1 cellular context compared by ENCODE assay signal in genomic region chr14:75278422-75279152, GRCh38.
TF ChIP-seq lines count a peak whose summit lies in the region.

Gene FOS, plus strand, starts transcription at chr14:75278828. Its CDS starts 155 bp downstream, at chr14:75278983.

TF ChIP-seq in HepG2, 621 proteins besides CTCF, POLR2A, EP300 and RAD21 (continued from another document and continues in another):
- TF ChIP-seq ZNF124 (CRISPR knock-in tag; IDR thresholded peaks at IDR 0.05) (no peak), ELF3 (CRISPR knock-in tag; IDR thresholded peaks at IDR 0.05) (no peak), HOXA7 (CRISPR knock-in tag; IDR thresholded peaks at IDR 0.05) (no peak), BRF2 (CRISPR knock-in tag; IDR thresholded peaks at IDR 0.05) (no peak), ZNF484 (CRISPR knock-in tag; IDR thresholded peaks at IDR 0.05; ENCODE audit: borderline replicate concordance, low read depth) (no peak), ZFP41 (CRISPR knock-in tag; IDR thresholded peaks at IDR 0.05; ENCODE audit: borderline replicate concordance) (peak; percentile 76; the same call in 1 of the 2 replicates), DMAP1 (CRISPR knock-in tag; IDR thresholded peaks at IDR 0.05) (no peak), SATB2 (CRISPR knock-in tag; IDR thresholded peaks at IDR 0.05) (0 out of 2 replicates have a peak, but pooled peaks have one; percentile 29), ZNF761 (CRISPR knock-in tag; conservative IDR thresholded peaks at IDR 0.05) (no peak), FOSL2 (CRISPR knock-in tag; IDR thresholded peaks at IDR 0.05) (peak; percentile 31), KDM6A (CRISPR knock-in tag; IDR thresholded peaks at IDR 0.05; ENCODE audit: low read depth) (no peak), CREM (IDR thresholded peaks at IDR 0.05) (peak; percentile 89), CREM (CRISPR knock-in tag; IDR thresholded peaks at IDR 0.05) (no peak), ZNF20 (CRISPR knock-in tag; IDR thresholded peaks at IDR 0.05) (no peak), MATR3 (CRISPR knock-in tag; IDR thresholded peaks at IDR 0.05) (no peak), CENPX (CRISPR knock-in tag; IDR thresholded peaks at IDR 0.05) (no peak), RFX1 (IDR thresholded peaks at IDR 0.05) (no peak; the same call in 1 of the 2 replicates), MAFF (IDR thresholded peaks at IDR 0.05; ENCODE audit: low read depth, low read length) (peak; percentile 86), POLR2G (IDR thresholded peaks at IDR 0.05; ENCODE audit: low read depth, low read length) (peak; percentile 99), ZSCAN5A (CRISPR knock-in tag; IDR thresholded peaks at IDR 0.05; ENCODE audit: borderline replicate concordance) (0 out of 2 replicates have a peak, but pooled peaks have one; percentile 61), ZNF616 (CRISPR knock-in tag; IDR thresholded peaks at IDR 0.05; ENCODE audit: low read depth) (peak; percentile 76; the same call in 1 of the 2 replicates), HMG20A (CRISPR knock-in tag; IDR thresholded peaks at IDR 0.05; ENCODE audit: borderline replicate concordance) (no peak), TFDP1 (CRISPR knock-in tag; IDR thresholded peaks at IDR 0.05; ENCODE audit: borderline replicate concordance) (no peak; the same call in 1 of the 2 replicates), ZNF7 (CRISPR knock-in tag; IDR thresholded peaks at IDR 0.05) (no peak), SMARCC2 (IDR thresholded peaks at IDR 0.05) (no peak), KDM2A (CRISPR knock-in tag; IDR thresholded peaks at IDR 0.05; ENCODE audit: borderline replicate concordance, low read depth) (no peak; the same call in none of the 2 replicates), MTF1 (CRISPR knock-in tag; IDR thresholded peaks at IDR 0.05) (no peak), ZNF772 (CRISPR knock-in tag; IDR thresholded peaks at IDR 0.05) (no peak; the same call in 1 of the 2 replicates), ZFAT (CRISPR knock-in tag; conservative IDR thresholded peaks at IDR 0.05) (no peak), POGK (CRISPR knock-in tag; conservative IDR thresholded peaks at IDR 0.05) (peak; percentile 43; the same call in 1 of the 2 replicates), ZNF253 (CRISPR knock-in tag; IDR thresholded peaks at IDR 0.05; ENCODE audit: borderline replicate concordance) (no peak), RARA (CRISPR knock-in tag; IDR thresholded peaks at IDR 0.05) (no peak; the same call in 1 of the 2 replicates), FOXA1 (IDR thresholded peaks at IDR 0.05) (no peak), FOXA1 (CRISPR knock-in tag; IDR thresholded peaks at IDR 0.05) (no peak), HNRNPH1 (optimal IDR thresholded peaks at IDR 0.05; ENCODE audit: low read depth, low read length) (no peak), ZNF292 (CRISPR knock-in tag; IDR thresholded peaks at IDR 0.05; ENCODE audit: borderline replicate concordance, low read depth) (0 out of 2 replicates have a peak, but pooled peaks have one; percentile 61)
- TF ChIP-seq, protein P1, sequence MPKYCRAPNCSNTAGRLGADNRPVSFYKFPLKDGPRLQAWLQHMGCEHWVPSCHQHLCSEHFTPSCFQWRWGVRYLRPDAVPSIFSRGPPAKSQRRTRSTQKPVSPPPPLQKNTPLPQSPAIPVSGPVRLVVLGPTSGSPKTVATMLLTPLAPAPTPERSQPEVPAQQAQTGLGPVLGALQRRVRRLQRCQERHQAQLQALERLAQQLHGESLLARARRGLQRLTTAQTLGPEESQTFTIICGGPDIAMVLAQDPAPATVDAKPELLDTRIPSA (CRISPR knock-in tag; IDR thresholded peaks at IDR 0.05; ENCODE audit: borderline replicate concordance): no peak; the same call in 1 of the 2 replicates
- TF ChIP-seq, protein P2, sequence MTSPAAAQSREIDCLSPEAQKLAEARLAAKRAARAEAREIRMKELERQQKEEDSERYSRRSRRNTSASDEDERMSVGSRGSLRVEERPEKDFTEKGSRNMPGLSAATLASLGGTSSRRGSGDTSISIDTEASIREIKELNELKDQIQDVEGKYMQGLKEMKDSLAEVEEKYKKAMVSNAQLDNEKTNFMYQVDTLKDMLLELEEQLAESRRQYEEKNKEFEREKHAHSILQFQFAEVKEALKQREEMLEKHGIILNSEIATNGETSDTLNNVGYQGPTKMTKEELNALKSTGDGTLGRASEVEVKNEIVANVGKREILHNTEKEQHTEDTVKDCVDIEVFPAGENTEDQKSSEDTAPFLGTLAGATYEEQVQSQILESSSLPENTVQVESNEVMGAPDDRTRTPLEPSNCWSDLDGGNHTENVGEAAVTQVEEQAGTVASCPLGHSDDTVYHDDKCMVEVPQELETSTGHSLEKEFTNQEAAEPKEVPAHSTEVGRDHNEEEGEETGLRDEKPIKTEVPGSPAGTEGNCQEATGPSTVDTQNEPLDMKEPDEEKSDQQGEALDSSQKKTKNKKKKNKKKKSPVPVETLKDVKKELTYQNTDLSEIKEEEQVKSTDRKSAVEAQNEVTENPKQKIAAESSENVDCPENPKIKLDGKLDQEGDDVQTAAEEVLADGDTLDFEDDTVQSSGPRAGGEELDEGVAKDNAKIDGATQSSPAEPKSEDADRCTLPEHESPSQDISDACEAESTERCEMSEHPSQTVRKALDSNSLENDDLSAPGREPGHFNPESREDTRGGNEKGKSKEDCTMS (CRISPR knock-in tag; conservative IDR thresholded peaks at IDR 0.05): no peak
- TF ChIP-seq, protein P3, sequence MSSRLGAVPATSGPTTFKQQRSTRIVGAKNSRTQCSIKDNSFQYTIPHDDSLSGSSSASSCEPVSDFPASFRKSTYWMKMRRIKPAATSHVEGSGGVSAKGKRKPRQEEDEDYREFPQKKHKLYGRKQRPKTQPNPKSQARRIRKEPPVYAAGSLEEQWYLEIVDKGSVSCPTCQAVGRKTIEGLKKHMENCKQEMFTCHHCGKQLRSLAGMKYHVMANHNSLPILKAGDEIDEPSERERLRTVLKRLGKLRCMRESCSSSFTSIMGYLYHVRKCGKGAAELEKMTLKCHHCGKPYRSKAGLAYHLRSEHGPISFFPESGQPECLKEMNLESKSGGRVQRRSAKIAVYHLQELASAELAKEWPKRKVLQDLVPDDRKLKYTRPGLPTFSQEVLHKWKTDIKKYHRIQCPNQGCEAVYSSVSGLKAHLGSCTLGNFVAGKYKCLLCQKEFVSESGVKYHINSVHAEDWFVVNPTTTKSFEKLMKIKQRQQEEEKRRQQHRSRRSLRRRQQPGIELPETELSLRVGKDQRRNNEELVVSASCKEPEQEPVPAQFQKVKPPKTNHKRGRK (CRISPR knock-in tag; IDR thresholded peaks at IDR 0.05): no peak
- TF ChIP-seq, protein P4, sequence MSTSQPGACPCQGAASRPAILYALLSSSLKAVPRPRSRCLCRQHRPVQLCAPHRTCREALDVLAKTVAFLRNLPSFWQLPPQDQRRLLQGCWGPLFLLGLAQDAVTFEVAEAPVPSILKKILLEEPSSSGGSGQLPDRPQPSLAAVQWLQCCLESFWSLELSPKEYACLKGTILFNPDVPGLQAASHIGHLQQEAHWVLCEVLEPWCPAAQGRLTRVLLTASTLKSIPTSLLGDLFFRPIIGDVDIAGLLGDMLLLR (CRISPR knock-in tag; IDR thresholded peaks at IDR 0.05): no peak; the same call in 1 of the 2 replicates
- TF ChIP-seq, protein P5, sequence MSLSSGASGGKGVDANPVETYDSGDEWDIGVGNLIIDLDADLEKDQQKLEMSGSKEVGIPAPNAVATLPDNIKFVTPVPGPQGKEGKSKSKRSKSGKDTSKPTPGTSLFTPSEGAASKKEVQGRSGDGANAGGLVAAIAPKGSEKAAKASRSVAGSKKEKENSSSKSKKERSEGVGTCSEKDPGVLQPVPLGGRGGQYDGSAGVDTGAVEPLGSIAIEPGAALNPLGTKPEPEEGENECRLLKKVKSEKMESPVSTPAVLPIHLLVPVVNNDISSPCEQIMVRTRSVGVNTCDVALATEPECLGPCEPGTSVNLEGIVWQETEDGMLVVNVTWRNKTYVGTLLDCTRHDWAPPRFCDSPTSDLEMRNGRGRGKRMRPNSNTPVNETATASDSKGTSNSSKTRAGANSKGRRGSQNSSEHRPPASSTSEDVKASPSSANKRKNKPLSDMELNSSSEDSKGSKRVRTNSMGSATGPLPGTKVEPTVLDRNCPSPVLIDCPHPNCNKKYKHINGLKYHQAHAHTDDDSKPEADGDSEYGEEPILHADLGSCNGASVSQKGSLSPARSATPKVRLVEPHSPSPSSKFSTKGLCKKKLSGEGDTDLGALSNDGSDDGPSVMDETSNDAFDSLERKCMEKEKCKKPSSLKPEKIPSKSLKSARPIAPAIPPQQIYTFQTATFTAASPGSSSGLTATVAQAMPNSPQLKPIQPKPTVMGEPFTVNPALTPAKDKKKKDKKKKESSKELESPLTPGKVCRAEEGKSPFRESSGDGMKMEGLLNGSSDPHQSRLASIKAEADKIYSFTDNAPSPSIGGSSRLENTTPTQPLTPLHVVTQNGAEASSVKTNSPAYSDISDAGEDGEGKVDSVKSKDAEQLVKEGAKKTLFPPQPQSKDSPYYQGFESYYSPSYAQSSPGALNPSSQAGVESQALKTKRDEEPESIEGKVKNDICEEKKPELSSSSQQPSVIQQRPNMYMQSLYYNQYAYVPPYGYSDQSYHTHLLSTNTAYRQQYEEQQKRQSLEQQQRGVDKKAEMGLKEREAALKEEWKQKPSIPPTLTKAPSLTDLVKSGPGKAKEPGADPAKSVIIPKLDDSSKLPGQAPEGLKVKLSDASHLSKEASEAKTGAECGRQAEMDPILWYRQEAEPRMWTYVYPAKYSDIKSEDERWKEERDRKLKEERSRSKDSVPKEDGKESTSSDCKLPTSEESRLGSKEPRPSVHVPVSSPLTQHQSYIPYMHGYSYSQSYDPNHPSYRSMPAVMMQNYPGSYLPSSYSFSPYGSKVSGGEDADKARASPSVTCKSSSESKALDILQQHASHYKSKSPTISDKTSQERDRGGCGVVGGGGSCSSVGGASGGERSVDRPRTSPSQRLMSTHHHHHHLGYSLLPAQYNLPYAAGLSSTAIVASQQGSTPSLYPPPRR (CRISPR knock-in tag; IDR thresholded peaks at IDR 0.05; ENCODE audit: borderline replicate concordance): peak; percentile 40; the same call in 1 of the 2 replicates
- TF ChIP-seq, protein P6, sequence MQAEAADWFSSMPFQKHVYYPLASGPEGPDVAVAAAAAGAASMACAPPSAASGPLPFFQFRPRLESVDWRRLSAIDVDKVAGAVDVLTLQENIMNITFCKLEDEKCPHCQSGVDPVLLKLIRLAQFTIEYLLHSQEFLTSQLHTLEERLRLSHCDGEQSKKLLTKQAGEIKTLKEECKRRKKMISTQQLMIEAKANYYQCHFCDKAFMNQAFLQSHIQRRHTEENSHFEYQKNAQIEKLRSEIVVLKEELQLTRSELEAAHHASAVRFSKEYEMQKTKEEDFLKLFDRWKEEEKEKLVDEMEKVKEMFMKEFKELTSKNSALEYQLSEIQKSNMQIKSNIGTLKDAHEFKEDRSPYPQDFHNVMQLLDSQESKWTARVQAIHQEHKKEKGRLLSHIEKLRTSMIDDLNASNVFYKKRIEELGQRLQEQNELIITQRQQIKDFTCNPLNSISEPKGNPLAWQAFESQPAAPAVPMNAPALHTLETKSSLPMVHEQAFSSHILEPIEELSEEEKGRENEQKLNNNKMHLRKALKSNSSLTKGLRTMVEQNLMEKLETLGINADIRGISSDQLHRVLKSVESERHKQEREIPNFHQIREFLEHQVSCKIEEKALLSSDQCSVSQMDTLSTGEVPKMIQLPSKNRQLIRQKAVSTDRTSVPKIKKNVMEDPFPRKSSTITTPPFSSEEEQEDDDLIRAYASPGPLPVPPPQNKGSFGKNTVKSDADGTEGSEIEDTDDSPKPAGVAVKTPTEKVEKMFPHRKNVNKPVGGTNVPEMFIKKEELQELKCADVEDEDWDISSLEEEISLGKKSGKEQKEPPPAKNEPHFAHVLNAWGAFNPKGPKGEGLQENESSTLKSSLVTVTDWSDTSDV (CRISPR knock-in tag; IDR thresholded peaks at IDR 0.05): 0 out of 2 replicates have a peak, but pooled peaks have one; percentile 36
